ENCODE assay signal across 8 cellular contexts in the genomic region with DNA sequence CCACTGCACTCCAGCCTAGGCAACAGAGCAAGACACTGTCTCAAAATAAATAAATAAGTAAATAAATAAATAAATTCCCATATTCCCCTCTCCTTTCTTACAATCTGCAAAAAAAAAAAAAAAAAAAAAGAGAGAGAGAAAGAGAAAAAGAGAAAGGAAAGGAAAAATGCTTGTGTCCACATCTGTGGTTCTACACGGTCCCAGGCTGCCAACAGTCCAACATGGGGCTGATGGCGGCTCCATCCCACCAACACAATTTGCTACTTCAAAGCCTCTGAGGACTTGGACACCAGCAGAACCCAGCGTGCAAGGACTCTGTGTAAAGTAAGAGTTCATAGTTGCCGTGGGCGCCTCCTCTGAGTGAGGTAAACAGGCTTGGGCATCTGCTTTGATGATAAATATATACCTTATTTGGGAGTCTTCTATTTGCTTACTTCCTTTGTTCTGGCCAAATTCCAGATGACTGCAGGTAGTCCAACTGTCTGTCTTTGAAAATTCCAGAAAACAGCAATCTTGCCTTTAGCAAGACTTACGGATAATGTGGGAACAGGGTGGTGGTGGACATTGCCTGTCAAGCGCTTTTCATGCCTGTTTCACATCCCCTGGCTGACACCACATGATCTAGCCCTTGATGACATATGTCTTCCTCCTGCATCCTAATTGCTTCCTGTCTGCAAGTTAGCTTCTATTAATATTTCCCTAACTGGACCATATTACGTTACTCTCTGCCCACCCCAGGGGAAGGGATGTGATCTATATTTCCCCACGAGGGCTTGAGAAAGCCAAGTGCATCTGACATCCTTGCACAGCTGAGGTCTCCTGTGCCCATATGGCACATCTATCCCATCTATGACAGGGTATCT. TPM values are rescaled to one million over a fixed set of nuclear protein-coding genes. Genes with fewer than 3 reads are reported as not detected.
DNase-seq lines count a peak whose midpoint lies in the region; ATAC-seq, FAIRE-seq and TF ChIP-seq lines count a peak whose summit lies in the region.

No MANE protein-coding gene starts in this region.

- TF ChIP-seq CTCF in K562 (IDR thresholded peaks at IDR 0.05 in 2 of 3, conservative IDR thresholded peaks at IDR 0.05 in 1 of 3; ENCODE audit: insufficient read depth in 2 of 3, low read depth in 1 of 3, low read length in 3 of 3): no peak
- no peak for TF ChIP-seq CTCF in smooth muscle cell (IDR thresholded peaks at IDR 0.05; ENCODE audit: borderline replicate concordance, insufficient read depth, poor library complexity, severe bottlenecking)
- no peak for TF ChIP-seq CTCF in hepatocyte (IDR thresholded peaks at IDR 0.05; ENCODE audit: poor library complexity)

- peak; percentile 70 for ATAC-seq in GM18870 (IDR thresholded peaks at IDR 0.05; ENCODE audit: unreplicated experiment)
- ATAC-seq in HG03342 (IDR thresholded peaks at IDR 0.05; ENCODE audit: unreplicated experiment): peak; percentile 75
- no peak for ATAC-seq in K562

- no peaks in the 10 kb centered on the region for H3K9me2 ChIP-seq in hepatocyte (replicated peaks; ENCODE audit: insufficient read depth)

- H3K9me3 ChIP-seq in K562 (replicated peaks; ENCODE audit: control insufficient read depth, insufficient read depth, low read depth, low read length) (no peaks in the 10 kb centered on the region), smooth muscle cell (replicated peaks; ENCODE audit: low read depth) (no peaks in the 10 kb centered on the region), hepatocyte (ENCODE audit: low read depth) (no peaks in the 10 kb centered on the region)

- TF ChIP-seq EP300 in K562 (IDR thresholded peaks at IDR 0.05; ENCODE audit: low read length): no peak

- intact Hi-C loops in K562 (cut with micrococcal nuclease): no loop called here

- POLR2A ChIA-PET in K562 (lab: Yijun Ruan, JAX): interaction anchor here (0.6 to 1.3 kb wide), 4 partner anchors 7 to 294 kb away, joined by 3 to 5 read pairs (median 3); no protein-coding TSS in a partner anchor

- no peak overlapping the region for H3K27ac ChIP-seq in K562 (ENCODE audit: extremely low read depth, low read depth, low read length)
- H3K27ac ChIP-seq in smooth muscle cell (ENCODE audit: low read depth): no peak overlapping the region
- no peak overlapping the region for H3K27ac ChIP-seq in hepatocyte

- H3K36me3 ChIP-seq in K562 (ENCODE audit: control insufficient read depth, insufficient read depth, low read length) (no peaks in the 10 kb centered on the region), smooth muscle cell (ENCODE audit: low read depth) (no peaks in the 10 kb centered on the region), hepatocyte (replicated peaks; ENCODE audit: insufficient read depth, low read depth) (no peaks in the 10 kb centered on the region)

- no TSS peak for BruUV-seq in K562 (replicated peaks; lab: Mats Ljungman, UMichigan)

- 15% methylated on average over 8 of the region's 9 CpGs for WGBS in K562 (ENCODE audit: insufficient coverage, low coverage, missing lambda C conversion rate)
- 86% methylated on average over 9 of the region's 9 CpGs for WGBS in smooth muscle cell (ENCODE audit: low lambda C conversion rate)
- whole genome bisulfite sequencing in hepatocyte (ENCODE audit: low lambda C conversion rate, missing lambda C conversion rate): 67% methylated on average over 9 of the region's 9 CpGs

- H3K27me3 ChIP-seq in K562 (ENCODE audit: control insufficient read depth in 2 of 2, insufficient read depth in 2 of 2, low read length in 2 of 2) (peaks cover 3 to 18% of the 10 kb centered on the region in 2 experiments; a peak in 3 of 5 replicates), smooth muscle cell (ENCODE audit: low read depth) (no peaks in the 10 kb centered on the region), hepatocyte (no peaks in the 10 kb centered on the region)

- in situ Hi-C loops in K562 (cut with MboI): no loop called here

- H3F3A ChIP-seq in smooth muscle cell (ENCODE audit: low read depth): no peaks in the 10 kb centered on the region

- CTCF ChIA-PET in K562 (lab: Yijun Ruan, JAX; ENCODE audit: low intra/inter-chr PET ratio): interaction anchor here (0.6 kb wide), 1 partner anchor 489 kb away, joined by 3 read pairs; no protein-coding TSS in a partner anchor

- H2AFZ ChIP-seq in K562 (ENCODE audit: low read depth, low read length) (no peak overlapping the region), smooth muscle cell (ENCODE audit: low read depth) (no peak overlapping the region), hepatocyte (no peak overlapping the region)

- no peak for TF ChIP-seq RAD21 in K562 (CRISPR knock-in tag; conservative IDR thresholded peaks at IDR 0.05 in 1 of 2, IDR thresholded peaks at IDR 0.05 in 1 of 2)

- TF ChIP-seq POLR2A in K562 (conservative IDR thresholded peaks at IDR 0.05): no peak

- H3K9me1 ChIP-seq in K562 (ENCODE audit: control insufficient read depth, insufficient read depth, low read length): no peaks in the 10 kb centered on the region

- no peak for FAIRE-seq in K562 (lab: Jason Lieb, UNC)

- H3K4me2 ChIP-seq in K562 (ENCODE audit: insufficient read depth, low read length) (no peak overlapping the region), smooth muscle cell (no peak overlapping the region), hepatocyte (no peak overlapping the region)

- H3K9ac ChIP-seq in K562 (ENCODE audit: insufficient read depth in 1 of 2, low read depth in 2 of 2, low read length in 2 of 2): no peak overlapping the region
- H3K9ac ChIP-seq in smooth muscle cell (ENCODE audit: low read depth): no peak overlapping the region

- peak; percentile 62 for DNase-seq in Ammon's horn (ENCODE audit: low spot score)
- DNase-seq in K562 (ENCODE audit: extremely low read depth in 1 of 4, low spot score in 3 of 4): no peak
- DNase-seq in DMS79 treated with DMSO at 0.1 percent for 48 hours (lab: John Stamatoyannopoulos, UW): no peak
- no peak for DNase-seq in smooth muscle cell (lab: John Stamatoyannopoulos, UW; ENCODE audit: unreplicated experiment)
- no peak for DNase-seq in hepatocyte (ENCODE audit: low spot score)
- DNase-seq in AML-193 (lab: John Stamatoyannopoulos, UW): no peak

- H3K4me1 ChIP-seq in K562 (replicated peaks in 1 of 2; ENCODE audit: control insufficient read depth in 2 of 2, insufficient read depth in 2 of 2, low read length in 2 of 2) (no peaks in the 10 kb centered on the region; a peak in 1 of 5 replicates), smooth muscle cell (ENCODE audit: low read depth) (peaks cover 1% of the 10 kb centered on the region), hepatocyte (ENCODE audit: insufficient read depth) (peaks cover 5% of the 10 kb centered on the region)

- no peaks in the 10 kb centered on the region; the same call in 1 of the 2 replicates for H4K20me1 ChIP-seq in K562 (replicated peaks; ENCODE audit: control insufficient read depth, insufficient read depth, low read length)
- H4K20me1 ChIP-seq in smooth muscle cell (ENCODE audit: low read depth): peaks cover 93% of the 10 kb centered on the region
- peaks cover 78% of the 10 kb centered on the region for H4K20me1 ChIP-seq in hepatocyte (ENCODE audit: insufficient read depth, poor library complexity, severe bottlenecking)

- H3K4me3 ChIP-seq in K562 (no peak overlapping the region), smooth muscle cell (no peak overlapping the region), hepatocyte (no peak overlapping the region)

- H3K79me2 ChIP-seq in K562 (ENCODE audit: control insufficient read depth, insufficient read depth, low read length) (no peaks in the 10 kb centered on the region), smooth muscle cell (ENCODE audit: low read depth) (peaks cover 86% of the 10 kb centered on the region), hepatocyte (peaks cover 96% of the 10 kb centered on the region)

RNA-seq across cellular contexts. Expression of a gene that starts 10.1 kb away (rescaled TPM):
- 1.8 and 3.5 TPM in 2 replicates for total RNA-seq in K562 (2011; cell fraction: chromatin; rRNA removed; ENCODE audit: low replicate concordance)
- total RNA-seq in K562 (2011; cell fraction: nucleolus; rRNA removed): 1.3 and 2.8 TPM in 2 replicates
- 1.2 and 3.2 TPM in 2 replicates for total RNA-seq in K562 (2011; cell fraction: nucleoplasm; rRNA removed)
- total RNA-seq in K562 (2014; rRNA removed): 4.1 and 6.2 TPM in 2 replicates
- total RNA-seq in K562 (2014; rRNA removed; fragmentation: Illumina TruSeq; extraction: Trizol): 7.5 and 10.0 TPM in 2 replicates
- total RNA-seq in K562 (2015; rRNA removed; fragmentation: Illumina TruSeq; extraction: Trizol): 11.1 and 11.9 TPM in 2 replicates
- 10.8 and 13.9 TPM in 2 replicates for total RNA-seq in K562 (2021)
- polyA plus RNA-seq in K562 (2011; rRNA removed): 4.4 and 7.8 TPM in 2 replicates
- polyA plus RNA-seq in K562 (2011; cell fraction: cytosol; rRNA removed): 15.6 and 16.4 TPM in 2 replicates
- polyA plus RNA-seq in K562 (2011; cell fraction: nucleus; rRNA removed): 4.4 and 4.7 TPM in 2 replicates
- 14.5 and 40.7 TPM in 2 replicates for polyA plus RNA-seq in K562 (2012)
- 14.1 and 14.8 TPM in 2 replicates for polyA plus RNA-seq in K562 (2014; fragmentation: Illumina TruSeq; extraction: Trizol)
- polyA plus RNA-seq in K562 (2014; fragmentation: Nextera tagmentation; extraction: Ambion mirVana): 10 to 100 TPM; 14.9 to 17.8 TPM
- 4.9 and 6.8 TPM in 2 replicates for polyA plus RNA-seq in K562 (2014; rRNA removed)
- polyA minus RNA-seq in K562 (2011; rRNA and poly(A)+ RNA removed): 2.9 and 3.1 TPM in 2 replicates
- polyA minus RNA-seq in K562 (2011; cell fraction: cytosol; rRNA and poly(A)+ RNA removed): 2.1 and 4.6 TPM in 2 replicates
- 1.2 and 2.2 TPM in 2 replicates for polyA minus RNA-seq in K562 (2011; cell fraction: nucleus; rRNA and poly(A)+ RNA removed)
- 40.4 and 77.9 TPM in 2 replicates for total RNA-seq in smooth muscle cell
- 72.6 and 98.0 TPM in 2 replicates for polyA plus RNA-seq in smooth muscle cell
- 65.6 and 78.9 TPM in 2 replicates for total RNA-seq in hepatocyte
- polyA plus RNA-seq in hepatocyte: 119 and 134 TPM in 2 replicates
